In the genomic region with DNA sequence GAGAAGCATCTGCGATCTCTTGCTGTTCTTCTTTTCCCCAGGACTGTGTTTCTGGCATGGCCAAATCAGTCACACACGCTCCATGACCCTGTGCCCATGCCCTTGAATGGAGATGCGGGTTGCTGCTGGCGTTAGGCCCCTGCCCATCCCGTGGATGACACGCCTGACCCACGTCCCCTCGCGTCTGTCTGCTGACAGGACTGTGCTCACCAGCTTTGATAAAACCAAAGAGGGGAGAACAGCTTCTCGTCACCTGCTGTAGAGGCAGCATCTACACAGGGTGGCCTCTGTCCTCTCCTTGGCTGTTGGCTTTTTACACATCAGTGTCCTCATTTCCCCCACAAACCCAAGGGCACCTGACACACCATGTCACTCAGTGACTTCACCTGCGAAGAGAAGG, we compare ENCODE assay signal across 1 cellular context.
TF ChIP-seq lines count a peak whose summit lies in the region.

No MANE protein-coding gene starts in this region.

TF ChIP-seq in H1, 55 proteins besides CTCF, POLR2A, EP300 and RAD21:
- TF ChIP-seq SIX5 (IDR thresholded peaks at IDR 0.05; ENCODE audit: low read depth, low read length), result no peak
- no peak for TF ChIP-seq SAP30 (IDR thresholded peaks at IDR 0.05; ENCODE audit: insufficient read depth, insufficient replicate concordance, low read length)
- TF ChIP-seq SP2 (IDR thresholded peaks at IDR 0.05; ENCODE audit: low read length), result no peak
- no peak for TF ChIP-seq SUZ12 (IDR thresholded peaks at IDR 0.05; ENCODE audit: low read length)
- TF ChIP-seq, protein P1, sequence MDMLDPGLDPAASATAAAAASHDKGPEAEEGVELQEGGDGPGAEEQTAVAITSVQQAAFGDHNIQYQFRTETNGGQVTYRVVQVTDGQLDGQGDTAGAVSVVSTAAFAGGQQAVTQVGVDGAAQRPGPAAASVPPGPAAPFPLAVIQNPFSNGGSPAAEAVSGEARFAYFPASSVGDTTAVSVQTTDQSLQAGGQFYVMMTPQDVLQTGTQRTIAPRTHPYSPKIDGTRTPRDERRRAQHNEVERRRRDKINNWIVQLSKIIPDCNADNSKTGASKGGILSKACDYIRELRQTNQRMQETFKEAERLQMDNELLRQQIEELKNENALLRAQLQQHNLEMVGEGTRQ (IDR thresholded peaks at IDR 0.05; ENCODE audit: low read length), result no peak
- no peak for TF ChIP-seq KDM5A (IDR thresholded peaks at IDR 0.05; ENCODE audit: low read length)
- no peak for TF ChIP-seq NRF1 (IDR thresholded peaks at IDR 0.05; ENCODE audit: low read depth, low read length)
- TF ChIP-seq BRCA1 (IDR thresholded peaks at IDR 0.05; ENCODE audit: low read depth, low read length), result no peak
- no peak for TF ChIP-seq YY1 (IDR thresholded peaks at IDR 0.05; ENCODE audit: low read depth, low read length)
- TF ChIP-seq GABPA (IDR thresholded peaks at IDR 0.05; ENCODE audit: borderline replicate concordance, insufficient read depth, low read length), result no peak
- TF ChIP-seq KDM4A (IDR thresholded peaks at IDR 0.05; ENCODE audit: low read depth, low read length, severe bottlenecking), result no peak
- TF ChIP-seq ZNF274 (IDR thresholded peaks at IDR 0.05; ENCODE audit: borderline replicate concordance, extremely low read depth, low read length), result no peak
- no peak for TF ChIP-seq CHD2 (IDR thresholded peaks at IDR 0.05; ENCODE audit: low read length)
- no peak for TF ChIP-seq BCL11A (IDR thresholded peaks at IDR 0.05; ENCODE audit: low read depth in 2 of 2, low read length in 2 of 2)
- TF ChIP-seq RXRA (IDR thresholded peaks at IDR 0.05; ENCODE audit: insufficient read depth, low read depth, low read length), result no peak
